In genomic region chr12:29103539-29103974, GRCh38 we compare ENCODE assay signal across 8 cellular contexts. TPM values are rescaled to one million over a fixed set of nuclear protein-coding genes. Genes with fewer than 3 reads are reported as not detected.
DNase-seq lines count a peak whose midpoint lies in the region; ATAC-seq and TF ChIP-seq lines count a peak whose summit lies in the region.

No MANE protein-coding gene starts in this region.

- peaks cover 33% of the 10 kb centered on the region for H3K4me1 Mint-ChIP-seq in activated naive CD8-positive, alpha-beta T cell treated with anti-CD3 and anti-CD28 coated beads for 36 hours

- H3K4me3 ChIP-seq in thoracic aorta (peak overlapping the region; percentile 28), coronary artery (no peak overlapping the region)

- no peaks in the 10 kb centered on the region for H3K27me3 ChIP-seq in thoracic aorta (replicated peaks; ENCODE audit: insufficient read depth)

- no peaks in the 10 kb centered on the region for H3K36me3 ChIP-seq in thoracic aorta

- ATAC-seq in GM18511 (IDR thresholded peaks at IDR 0.05; ENCODE audit: unreplicated experiment), result peak; percentile 99
- ATAC-seq in HG02678 (IDR thresholded peaks at IDR 0.05; ENCODE audit: unreplicated experiment), result peak; percentile 98
- no peak for ATAC-seq in thoracic aorta (ENCODE audit: insufficient number of reproducible peaks, low FRiP score, low read depth)

- no peaks in the 10 kb centered on the region for H3K4me1 ChIP-seq in thoracic aorta (ENCODE audit: control insufficient read depth in 1 of 2, low read depth in 2 of 2)

- peaks cover 20% of the 10 kb centered on the region for H3K9me3 Mint-ChIP-seq in activated naive CD8-positive, alpha-beta T cell treated with anti-CD3 and anti-CD28 coated beads for 36 hours

- peaks cover 14% of the 10 kb centered on the region for H3K36me3 Mint-ChIP-seq in activated naive CD8-positive, alpha-beta T cell treated with anti-CD3 and anti-CD28 coated beads for 36 hours

- H3K27ac ChIP-seq in thoracic aorta, result no peak overlapping the region
- H3K27ac ChIP-seq in coronary artery, result no peak overlapping the region

- H3K4me3 Mint-ChIP-seq in activated naive CD8-positive, alpha-beta T cell treated with anti-CD3 and anti-CD28 coated beads for 36 hours, result peak overlapping the region; percentile 37

- no peaks in the 10 kb centered on the region for H3K27me3 Mint-ChIP-seq in activated naive CD8-positive, alpha-beta T cell treated with anti-CD3 and anti-CD28 coated beads for 36 hours

- H3K9me3 ChIP-seq in thoracic aorta, result no peaks in the 10 kb centered on the region

- DNase-seq in NOMO-1 treated with dmso at 0.1 percent for 144 hours (lab: John Stamatoyannopoulos, UW; ENCODE audit: unreplicated experiment), result peak; percentile 67
- peak; percentile 36 for DNase-seq in activated naive CD8-positive, alpha-beta T cell treated with anti-CD3 and anti-CD28 coated beads for 36 hours
- no peak for DNase-seq in thoracic aorta (ENCODE audit: low spot score)
- no peak for DNase-seq in NCI-H2196 treated with DMSO at 0.1 percent for 48 hours (lab: John Stamatoyannopoulos, UW; ENCODE audit: unreplicated experiment)
- DNase-seq in NCI-H2227 treated with DMSO at 0.1 percent for 48 hours (lab: John Stamatoyannopoulos, UW), result no peak
- DNase-seq in coronary artery (ENCODE audit: low spot score), result no peak

- H3K27ac Mint-ChIP-seq in activated naive CD8-positive, alpha-beta T cell treated with anti-CD3 and anti-CD28 coated beads for 36 hours, result peak overlapping the region; percentile 95

- no peak for TF ChIP-seq CTCF in thoracic aorta (IDR thresholded peaks at IDR 0.05)
- no peak for TF ChIP-seq CTCF in coronary artery (IDR thresholded peaks at IDR 0.05)

RNA-seq across cellular contexts. Expression of gene FAR2, which starts 45.5 kb away (rescaled TPM):
- 1 to 10 TPM; 7.0 to 7.6 TPM for total RNA-seq in activated naive CD8-positive, alpha-beta T cell treated with anti-CD3 and anti-CD28 coated beads for 36 hours
- total RNA-seq in thoracic aorta, result 10 to 100 TPM in 1 of 2 donors, 1 to 10 TPM in 1; 8.5 to 16.9 TPM

Comparison
In these comparisons a context has a peak if more than half of its experiments do, and no peak if none do; other contexts are left out.
1. DNase-seq: peak in NOMO-1 treated with dmso at 0.1 percent for 144 hours (single experiment) and activated naive CD8-positive, alpha-beta T cell treated with anti-CD3 and anti-CD28 coated beads for 36 hours (single experiment); none in thoracic aorta (single experiment), NCI-H2196 treated with DMSO at 0.1 percent for 48 hours (single experiment), NCI-H2227 treated with DMSO at 0.1 percent for 48 hours (single experiment) and coronary artery (single experiment).